ENCODE assay signal across 8 cellular contexts in genomic region chr1:234478152-234478480, GRCh38.
A peak's percentile ranks its signal among the peaks of the same experiment; 100 is the strongest.
DNase-seq lines count a peak whose midpoint lies in the region; ATAC-seq lines count a peak whose summit lies in the region.

No MANE protein-coding gene starts in this region.

- ATAC-seq in HG02642 (IDR thresholded peaks at IDR 0.05; ENCODE audit: poor library complexity, unreplicated experiment), result peak; percentile 73
- peak; percentile 77 for ATAC-seq in activated CD4-positive, CD25-positive, alpha-beta regulatory T cell treated with anti-CD3 and anti-CD28 coated beads, Interleukin-2, amount 50 U/mL, for 24 hours
- ATAC-seq in memory B cell (ENCODE audit: low read depth), result peak; percentile 68

- H3K27ac ChIP-seq in cingulate gyrus (ENCODE audit: low read depth, low read length), result peak overlapping the region; percentile 54

- peaks cover 5% of the 10 kb centered on the region for H3K9me3 Mint-ChIP-seq in memory B cell

- H3K27me3 Mint-ChIP-seq in memory B cell, result no peaks in the 10 kb centered on the region

- H3K4me1 Mint-ChIP-seq in memory B cell, result peaks cover 18% of the 10 kb centered on the region

- H3K4me3 Mint-ChIP-seq in memory B cell, result peak overlapping the region; percentile 82

- H3K36me3 Mint-ChIP-seq in memory B cell, result peaks cover 5% of the 10 kb centered on the region

- DNase-seq in DMS153 (lab: John Stamatoyannopoulos, UW), result peak; percentile 11
- DNase-seq in DMS153 treated with DMSO at 0.1 percent for 48 hours (lab: John Stamatoyannopoulos, UW; ENCODE audit: unreplicated experiment), result no peak
- peak; percentile 33 for DNase-seq in NCI-H1105 treated with DMSO at 0.1 percent for 48 hours (lab: John Stamatoyannopoulos, UW)
- DNase-seq in memory B cell (ENCODE audit: low spot score in 2 of 2), result peak in 1 of 2 donors; percentile 62
- peak; percentile 47 for DNase-seq in stimulated activated CD8-positive, alpha-beta memory T cell treated with anti-CD3 and anti-CD28 coated beads, Interleukin-15, amount 100 ng/mL, for 1 hour (ENCODE audit: low read depth)

- peak overlapping the region; percentile 79 for H3K27ac Mint-ChIP-seq in memory B cell
